Comparison of ENCODE assay signal across 10 cellular contexts in the genomic region with DNA sequence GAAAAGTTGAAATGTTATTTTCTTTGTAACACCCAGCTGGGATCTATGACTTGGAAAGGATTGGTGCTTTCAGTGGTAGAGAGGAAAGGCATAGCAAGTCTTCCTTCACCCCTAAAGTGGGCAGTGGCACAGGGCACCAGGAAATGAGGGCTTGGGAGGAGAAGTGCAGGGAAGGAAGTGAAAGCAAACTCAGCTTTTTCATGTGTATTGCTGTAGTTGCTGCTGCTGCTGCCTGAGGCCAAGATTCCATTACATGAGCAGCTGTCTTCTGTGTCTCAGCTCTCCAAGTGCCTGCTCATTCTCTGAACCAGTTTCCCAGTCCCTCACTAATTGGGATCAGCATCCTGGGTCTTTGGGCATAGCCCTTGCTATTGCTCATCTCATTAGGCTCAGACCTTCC. TPM values are rescaled to one million over a fixed set of nuclear protein-coding genes. Genes with fewer than 3 reads are reported as not detected.
DNase-seq lines count a peak whose midpoint lies in the region; ATAC-seq and TF ChIP-seq lines count a peak whose summit lies in the region.
"Had no signal": no experiment of that assay in that cellular context is flagged by ENCODE, and none has a peak within 500 bp of the region (broad histone marks: within the 10 kb centered on the region; RNA-seq: fewer than 3 reads in every experiment).

No MANE protein-coding gene starts in this region.

- H3K4me3 ChIP-seq in colonic mucosa (no peak overlapping the region), trophoblast cell (ENCODE audit: low read depth, low read length) (no peak overlapping the region)
- H3K4me3 ChIP-seq: SK-N-MC had no signal

- H3K4ac ChIP-seq in trophoblast cell (ENCODE audit: low read depth, low read length) = no peak overlapping the region

- no peak overlapping the region for H2BK120ac ChIP-seq in trophoblast cell (ENCODE audit: insufficient read depth, low read length, poor library complexity)

- H3K79me2 ChIP-seq in trophoblast cell (ENCODE audit: control insufficient read depth, insufficient read depth, low read length, poor library complexity) = peaks cover 6% of the 10 kb centered on the region

- no peak overlapping the region for H2BK12ac ChIP-seq in trophoblast cell (ENCODE audit: low read length)

- no peak overlapping the region for H3K23ac ChIP-seq in trophoblast cell (ENCODE audit: low read length)

- no peak overlapping the region for H2AK5ac ChIP-seq in trophoblast cell (ENCODE audit: low read length)

- no peak overlapping the region for H2AFZ ChIP-seq in trophoblast cell (ENCODE audit: insufficient read depth, low read length, poor library complexity)

- peaks cover 10% of the 10 kb centered on the region for H3K36me3 ChIP-seq in colonic mucosa
- peaks cover 14 to 22% of the 10 kb centered on the region in 2 experiments for H3K36me3 ChIP-seq in trophoblast cell (ENCODE audit: control insufficient read depth in 1 of 2, insufficient read depth in 2 of 2, low read length in 2 of 2)

- peak overlapping the region; percentile 34 for H3K27ac ChIP-seq in colonic mucosa
- H3K27ac ChIP-seq in trophoblast cell (ENCODE audit: low read depth, low read length) = no peak overlapping the region
- H3K27ac ChIP-seq: SK-N-MC had no signal

- no peak overlapping the region for H4K12ac ChIP-seq in trophoblast cell (ENCODE audit: low read depth, low read length)

- no peak overlapping the region for H3K4me2 ChIP-seq in trophoblast cell (ENCODE audit: low read length)

- H3K27me3 ChIP-seq in colonic mucosa (no peaks in the 10 kb centered on the region), trophoblast cell (ENCODE audit: insufficient read depth, low read length) (no peaks in the 10 kb centered on the region)

- no peak overlapping the region for H2BK5ac ChIP-seq in trophoblast cell (ENCODE audit: low read depth, low read length, poor library complexity)

- no peak overlapping the region for H4K91ac ChIP-seq in trophoblast cell (ENCODE audit: low read depth, low read length)

- intact Hi-C loops in colonic mucosa (cut with DNase I) = no loop called here

- no peak overlapping the region for H4K8ac ChIP-seq in trophoblast cell (ENCODE audit: low read depth, low read length)

- H3K18ac ChIP-seq in trophoblast cell (ENCODE audit: low read length) = no peak overlapping the region

- DNase-seq in GM03348 (ENCODE audit: low spot score) (peak; percentile 6), NAMALWA (ENCODE audit: low spot score) (peak; percentile 21), colonic mucosa (no peak), trophoblast cell (peak; percentile 5 to 9), COR-L47 (lab: John Stamatoyannopoulos, UW) (no peak), NK-92 (lab: John Stamatoyannopoulos, UW; ENCODE audit: unreplicated experiment) (no peak)
- DNase-seq: islet precursor cell; stimulated activated naive CD4-positive, alpha-beta T cell treated with Interleukin-2 at 50 U/mL for 16 hours had no signal

- H3K9me3 ChIP-seq in colonic mucosa (no peaks in the 10 kb centered on the region), trophoblast cell (ENCODE audit: insufficient read depth, low read depth, low read length) (no peaks in the 10 kb centered on the region)

- ATAC-seq in GM21360 (IDR thresholded peaks at IDR 0.05; ENCODE audit: unreplicated experiment) = no peak

- peaks cover 3% of the 10 kb centered on the region for H3K79me1 ChIP-seq in trophoblast cell (ENCODE audit: low read length)

- H3K14ac ChIP-seq in trophoblast cell (ENCODE audit: low read length) = no peak overlapping the region

- no peak for TF ChIP-seq CTCF in colonic mucosa (IDR thresholded peaks at IDR 0.05)

- H3K4me1 ChIP-seq in colonic mucosa (no peaks in the 10 kb centered on the region), trophoblast cell (ENCODE audit: control insufficient read depth in 1 of 2, insufficient read depth in 2 of 2, low read length in 2 of 2) (peaks cover 0 to 9% of the 10 kb centered on the region in 2 experiments)

- peak overlapping the region in 1 of 2 donors; percentile 14 for H3K9ac ChIP-seq in colonic mucosa (ENCODE audit: low read depth in 2 of 2, low read length in 2 of 2)
- H3K9ac ChIP-seq in trophoblast cell (ENCODE audit: low read length) = no peak overlapping the region

RNA-seq across cellular contexts. Expression of a gene that starts 2.6 kb away (rescaled TPM):
- 10 to 100 TPM; 35.7 to 43.7 TPM for total RNA-seq in colonic mucosa
- polyA plus RNA-seq in trophoblast cell (2013) = 27.9 and 28.0 TPM in 2 replicates

Comparison
In these comparisons a context has a peak if more than half of its experiments do, and no peak if none do; other contexts are left out.
1. DNase-seq: peak in GM03348 (single experiment), NAMALWA (single experiment) and trophoblast cell (2 of 2); none in colonic mucosa (single experiment), COR-L47 (single experiment) and NK-92 (single experiment).